In the genomic region with DNA sequence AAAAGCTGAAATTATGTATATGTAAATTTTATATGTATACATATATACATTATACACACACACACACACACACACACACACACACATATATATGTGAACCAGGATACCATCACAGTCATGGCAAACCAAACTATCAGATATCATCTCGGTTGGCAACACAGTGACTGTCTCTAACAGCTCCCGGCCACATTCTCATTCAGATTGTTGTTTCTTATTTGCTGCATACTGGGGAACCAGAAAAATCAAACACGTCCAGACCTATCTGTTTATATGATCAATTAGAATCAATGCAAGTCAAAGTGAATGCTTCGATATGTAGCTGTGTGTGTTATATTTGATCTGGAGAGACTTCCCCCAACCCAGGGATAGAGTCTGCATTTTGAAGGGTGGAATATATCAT, we compare ENCODE assay signal across 5 cellular contexts.
"Had no signal": no experiment of that assay in that cellular context is flagged by ENCODE, and none has a peak within 500 bp of the region (broad histone marks: within the 10 kb centered on the region; RNA-seq: fewer than 3 reads in every experiment).

No MANE protein-coding gene starts in this region.

- H3K27ac Mint-ChIP-seq: IgD-negative memory B cell had no signal

- H3K27me3 Mint-ChIP-seq: IgD-negative memory B cell had no signal

- DNase-seq: IMR-90 had no signal

- H3K4me3 ChIP-seq: K562 had no signal

- H3K4me3 Mint-ChIP-seq: IgD-negative memory B cell had no signal

- ATAC-seq: HepG2, K562 had no signal

- H3K4me1 Mint-ChIP-seq: IgD-negative memory B cell had no signal

- H3K27ac ChIP-seq: HL-60 had no signal
